Comparison of ENCODE assay signal across 21 cellular contexts in the genomic region with DNA sequence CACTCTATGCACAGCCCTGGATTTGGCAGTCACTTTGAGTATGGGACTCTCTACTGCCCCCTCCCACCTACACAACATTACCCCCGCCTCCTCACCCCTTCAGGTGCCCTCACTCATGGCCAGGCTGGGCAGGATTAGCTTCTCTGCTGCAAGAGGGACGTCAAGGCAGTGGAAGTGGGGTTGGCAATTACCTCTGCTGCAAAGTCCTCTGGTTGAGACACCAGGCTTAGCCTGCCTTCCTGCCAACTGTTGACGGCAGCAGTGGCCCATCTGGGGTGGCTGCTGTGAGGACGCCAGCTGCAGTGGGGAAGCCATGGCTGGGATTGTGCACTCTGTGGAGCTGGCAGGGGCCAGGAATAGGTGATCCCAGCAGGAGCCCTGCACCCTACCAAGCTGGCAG. TPM values are rescaled to one million over a fixed set of nuclear protein-coding genes. Genes with fewer than 3 reads are reported as not detected.
DNase-seq lines count a peak whose midpoint lies in the region; ATAC-seq, FAIRE-seq and TF ChIP-seq lines count a peak whose summit lies in the region.
"Had no signal": no experiment of that assay in that cellular context is flagged by ENCODE, and none has a peak within 500 bp of the region (broad histone marks: within the 10 kb centered on the region; RNA-seq: fewer than 3 reads in every experiment).

No MANE protein-coding gene starts in this region.

- peak overlapping the region; percentile 51 to 89 (median 53) for H3K27ac ChIP-seq in esophagus muscularis mucosa (replicated peaks in 1 of 4)
- peak overlapping the region; percentile 49 for H3K27ac ChIP-seq in right cardiac atrium (ENCODE audit: low read length)
- peak overlapping the region; percentile 53 for H3K27ac ChIP-seq in stomach smooth muscle (ENCODE audit: low read length)
- H3K27ac ChIP-seq: C4-2B, GM23248 had no signal

- no peak for TF ChIP-seq POLR2A in esophagus muscularis mucosa (IDR thresholded peaks at IDR 0.05; ENCODE audit: low read depth)

- peak; percentile 50 for DNase-seq in NCI-H1694 treated with DMSO at 0.1 percent for 48 hours (lab: John Stamatoyannopoulos, UW)
- DNase-seq in esophagus muscularis mucosa (ENCODE audit: extremely low spot score): no peak
- DNase-seq in right cardiac atrium: peak; percentile 43 to 82 (median 78)
- DNase-seq in DMS53 (lab: John Stamatoyannopoulos, UW): no peak
- DNase-seq in RCC 7860 (ENCODE audit: low spot score): no peak
- DNase-seq: activated CD8-positive, alpha-beta T cell treated with anti-CD3 and anti-CD28 coated beads for 36 hours; amniotic stem cell; central memory CD4-positive, alpha-beta T cell; erythroblast; GM23248; NCI-H1048; NCI-H2029; retina; T1000 had no signal

- H3K9me3 ChIP-seq in esophagus muscularis mucosa: no peaks in the 10 kb centered on the region
- H3K9me3 ChIP-seq in right cardiac atrium (ENCODE audit: control insufficient read depth, low read length): no peaks in the 10 kb centered on the region
- no peaks in the 10 kb centered on the region for H3K9me3 ChIP-seq in stomach smooth muscle (ENCODE audit: control insufficient read depth in 2 of 2, low read length in 2 of 2)

- no peaks in the 10 kb centered on the region for H3K27me3 ChIP-seq in esophagus muscularis mucosa
- no peaks in the 10 kb centered on the region for H3K27me3 ChIP-seq in right cardiac atrium (ENCODE audit: control insufficient read depth, insufficient read depth)
- no peaks in the 10 kb centered on the region for H3K27me3 ChIP-seq in stomach smooth muscle (ENCODE audit: control insufficient read depth in 1 of 2, insufficient read depth in 2 of 2, low read length in 2 of 2)

- peak; percentile 77 to 81 for ATAC-seq in right cardiac atrium
- no peak for ATAC-seq in HG02870 (IDR thresholded peaks at IDR 0.05; ENCODE audit: unreplicated experiment)
- ATAC-seq in HG02798 (IDR thresholded peaks at IDR 0.05; ENCODE audit: poor library complexity, unreplicated experiment): no peak
- ATAC-seq: activated CD8-positive, alpha-beta T cell treated with anti-CD3 and anti-CD28 coated beads for 36 hours; SK-N-SH treated with all-trans-retinoic acid at 6 μM for 48 hours had no signal

- no peak for TF ChIP-seq CTCF in esophagus muscularis mucosa (IDR thresholded peaks at IDR 0.05)

- no peak for FAIRE-seq in RCC 7860 (lab: Jason Lieb, UNC)
- FAIRE-seq: D721Med, G401.6 had no signal

- H3K4me1 ChIP-seq in esophagus muscularis mucosa: peaks cover 54 to 100% (median 93%) of the 10 kb centered on the region in 4 donors
- H3K4me1 ChIP-seq in right cardiac atrium (ENCODE audit: control insufficient read depth, insufficient read depth, low read length): peaks cover 20% of the 10 kb centered on the region
- H3K4me1 ChIP-seq in stomach smooth muscle (ENCODE audit: control insufficient read depth, insufficient read depth, low read length): peaks cover 65% of the 10 kb centered on the region

- H3K9ac ChIP-seq in stomach smooth muscle (ENCODE audit: low read length in 2 of 2): no peak overlapping the region
- H3K9ac ChIP-seq: GM23248 had no signal

- peaks cover 0 to 18% (median 4%) of the 10 kb centered on the region in 4 donors for H3K36me3 ChIP-seq in esophagus muscularis mucosa
- peaks cover 8 to 12% of the 10 kb centered on the region in 2 donors for H3K36me3 ChIP-seq in stomach smooth muscle (ENCODE audit: control insufficient read depth in 2 of 2, insufficient read depth in 2 of 2, low read length in 2 of 2)

- intact Hi-C loops in esophagus muscularis mucosa (cut with DNase I) (no loop called here), right cardiac atrium (cut with DNase I) (no loop called here)

- WGBS in esophagus muscularis mucosa: 69% methylated on average over 2 of the region's 4 CpGs
- WGBS in right cardiac atrium: 42% methylated on average over 4 of the region's 4 CpGs

- H3K4me3 ChIP-seq in esophagus muscularis mucosa: no peak overlapping the region
- H3K4me3 ChIP-seq in right cardiac atrium (ENCODE audit: low read length): no peak overlapping the region
- peak overlapping the region in 1 of 2 donors; percentile 15 for H3K4me3 ChIP-seq in stomach smooth muscle (ENCODE audit: low read length in 2 of 2)
- H3K4me3 ChIP-seq: GM23248 had no signal

- TF ChIP-seq EP300 in esophagus muscularis mucosa (IDR thresholded peaks at IDR 0.05): no peak

RNA-seq across cellular contexts. Expression of a gene that starts 26.7 kb away (rescaled TPM):
- total RNA-seq in esophagus muscularis mucosa (1,000 to 10,000 TPM in 1 of 4 donors, 100 to 1,000 TPM in 3; 785 to 1,099 (median 921) TPM), right cardiac atrium (100 to 1,000 TPM; 254 to 374 (median 287) TPM)
- 106 TPM for polyA plus RNA-seq in right cardiac atrium

Comparison
In these comparisons a context has a peak if more than half of its experiments do, and no peak if none do; other contexts are left out.
1. DNase-seq: peak in NCI-H1694 treated with DMSO at 0.1 percent for 48 hours (single experiment) and right cardiac atrium (3 of 3); none in esophagus muscularis mucosa (single experiment), DMS53 (single experiment) and RCC 7860 (single experiment).
2. ATAC-seq: peak in right cardiac atrium (2 of 2); none in HG02870 (single experiment) and HG02798 (single experiment).
3. Peak in every context shown above with its lines, with median percentiles within 50 percentile points of each other: H3K27ac ChIP-seq.